ENCODE assay signal across 13 cellular contexts in the genomic region with DNA sequence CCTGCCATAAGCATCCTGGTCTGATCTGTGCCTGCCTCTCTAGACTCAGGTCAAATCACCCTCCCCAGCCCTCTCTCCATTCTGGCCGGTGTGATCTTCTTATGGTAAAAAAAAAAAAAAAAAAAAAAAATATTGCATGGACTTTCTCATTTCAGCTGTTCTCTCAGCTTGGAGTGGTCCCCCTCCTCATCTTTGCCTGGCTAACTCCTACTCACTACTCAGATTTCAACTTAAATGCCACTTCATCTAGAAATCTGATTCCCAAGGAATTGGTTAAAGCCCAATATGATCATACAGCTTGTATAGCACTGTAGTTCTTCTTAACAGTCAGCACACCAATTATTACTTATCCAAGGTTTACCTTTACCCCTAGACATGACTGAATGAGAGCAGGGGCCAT.
DNase-seq lines count a peak whose midpoint lies in the region; ATAC-seq and TF ChIP-seq lines count a peak whose summit lies in the region.
"Had no signal": no experiment of that assay in that cellular context is flagged by ENCODE, and none has a peak within 500 bp of the region (broad histone marks: within the 10 kb centered on the region; RNA-seq: fewer than 3 reads in every experiment).

No MANE protein-coding gene starts in this region.

- H3K9me3 ChIP-seq in RWPE2 (ENCODE audit: severe bottlenecking), result no peaks in the 10 kb centered on the region
- no peaks in the 10 kb centered on the region for H3K9me3 ChIP-seq in esophagus squamous epithelium
- H3K9me3 ChIP-seq in spleen, result no peaks in the 10 kb centered on the region

- peak overlapping the region; percentile 85 for H3K27ac Mint-ChIP-seq in HFFc6
- H3K27ac Mint-ChIP-seq: CD4-positive, CD25-positive, alpha-beta regulatory T cell; stimulated activated effector memory CD8-positive, alpha-beta T cell treated with anti-CD3 and anti-CD28 coated beads, Interleukin-12 subunit alpha, Interleukin-12 subunit beta, amount 100 ng/mL, for 72 hours; T-cell had no signal

- TF ChIP-seq CTCF in HFFc6 (IDR thresholded peaks at IDR 0.05), result no peak
- TF ChIP-seq CTCF in RWPE2 (IDR thresholded peaks at IDR 0.05; ENCODE audit: poor library complexity, severe bottlenecking), result no peak
- TF ChIP-seq CTCF in esophagus squamous epithelium (IDR thresholded peaks at IDR 0.05), result no peak
- no peak for TF ChIP-seq CTCF in spleen (IDR thresholded peaks at IDR 0.05 in 8 of 11, conservative IDR thresholded peaks at IDR 0.05 in 3 of 11)
- TF ChIP-seq CTCF in GM20000 (IDR thresholded peaks at IDR 0.05; ENCODE audit: extremely low read depth, missing control alignments), result no peak

- H3K36me3 ChIP-seq in RWPE2 (ENCODE audit: low read depth), result no peaks in the 10 kb centered on the region
- no peaks in the 10 kb centered on the region for H3K36me3 ChIP-seq in esophagus squamous epithelium
- no peaks in the 10 kb centered on the region for H3K36me3 ChIP-seq in spleen

- intact Hi-C loops in esophagus squamous epithelium (cut with DNase I), result no loop called here
- intact Hi-C loops in spleen (cut with DNase I; ENCODE audit: low total_unique reads), result no loop called here

- TF ChIP-seq POLR2A in esophagus squamous epithelium (IDR thresholded peaks at IDR 0.05), result no peak
- TF ChIP-seq POLR2A in spleen (IDR thresholded peaks at IDR 0.05), result no peak

- no peaks in the 10 kb centered on the region for H3K36me3 Mint-ChIP-seq in HFFc6 (ENCODE audit: low read depth)
- H3K36me3 Mint-ChIP-seq: CD4-positive, CD25-positive, alpha-beta regulatory T cell; stimulated activated effector memory CD8-positive, alpha-beta T cell treated with anti-CD3 and anti-CD28 coated beads, Interleukin-12 subunit alpha, Interleukin-12 subunit beta, amount 100 ng/mL, for 72 hours; T-cell had no signal

- H3K9me3 Mint-ChIP-seq in HFFc6, result no peaks in the 10 kb centered on the region
- H3K9me3 Mint-ChIP-seq: CD4-positive, CD25-positive, alpha-beta regulatory T cell; stimulated activated effector memory CD8-positive, alpha-beta T cell treated with anti-CD3 and anti-CD28 coated beads, Interleukin-12 subunit alpha, Interleukin-12 subunit beta, amount 100 ng/mL, for 72 hours; T-cell had no signal

- no peak overlapping the region for H3K4me3 ChIP-seq in RWPE2 (ENCODE audit: severe bottlenecking)
- no peak overlapping the region for H3K4me3 ChIP-seq in esophagus squamous epithelium
- no peak overlapping the region for H3K4me3 ChIP-seq in spleen
- H3K4me3 ChIP-seq: dorsolateral prefrontal cortex had no signal

- ATAC-seq in RWPE2 (ENCODE audit: low read depth), result no peak
- ATAC-seq: T-cell had no signal

- H3K27me3 ChIP-seq in RWPE2 (ENCODE audit: insufficient read depth, poor library complexity, severe bottlenecking) (no peaks in the 10 kb centered on the region), esophagus squamous epithelium (no peaks in the 10 kb centered on the region), spleen (replicated peaks in 1 of 7) (no peaks in the 10 kb centered on the region)
- H3K27me3 ChIP-seq: dorsolateral prefrontal cortex had no signal

- no peaks in the 10 kb centered on the region for H3K27me3 Mint-ChIP-seq in HFFc6 (ENCODE audit: insufficient read depth)

- peaks cover 41% of the 10 kb centered on the region for H3K4me1 ChIP-seq in RWPE2 (ENCODE audit: insufficient read depth, poor library complexity, severe bottlenecking)
- peaks cover 5 to 77% (median 22%) of the 10 kb centered on the region in 3 donors for H3K4me1 ChIP-seq in esophagus squamous epithelium
- peaks cover 0 to 61% (median 6%) of the 10 kb centered on the region in 6 donors for H3K4me1 ChIP-seq in spleen

- WGBS in esophagus squamous epithelium, 2 donors, result 72 to 100% methylated on average over 1 of the region's 1 CpG
- 51 to 77% (median 68%) methylated on average over 1 of the region's 1 CpG for WGBS in spleen, 5 donors

- H3K27ac ChIP-seq in RWPE2 (ENCODE audit: poor library complexity, severe bottlenecking) (peak overlapping the region; percentile 100), esophagus squamous epithelium (peak overlapping the region in 3 of 4 donors; percentile 39 to 68 (median 40)), spleen (peak overlapping the region in 5 of 8 donors; percentile 6 to 73 (median 70))

- peak overlapping the region; percentile 16; the same call in 1 of the 2 replicates for H3K4me3 Mint-ChIP-seq in HFFc6
- H3K4me3 Mint-ChIP-seq: CD4-positive, CD25-positive, alpha-beta regulatory T cell; stimulated activated effector memory CD8-positive, alpha-beta T cell treated with anti-CD3 and anti-CD28 coated beads, Interleukin-12 subunit alpha, Interleukin-12 subunit beta, amount 100 ng/mL, for 72 hours; T-cell had no signal

- DNase-seq in HFFc6 (no peak), RWPE2 (ENCODE audit: low spot score) (no peak), esophagus squamous epithelium (lab: John Stamatoyannopoulos, UW) (no peak), spleen (no peak), glomerular visceral epithelial cell (ENCODE audit: extremely low spot score) (no peak), HK-2 (ENCODE audit: unreplicated experiment) (no peak), GM20000 (ENCODE audit: low spot score) (no peak)
- DNase-seq: activated T-cell treated with anti-CD3 and anti-CD28 coated beads, Interleukin-2, amount 50 U/mL, for 1 hour; CD4-positive, CD25-positive, alpha-beta regulatory T cell; dorsolateral prefrontal cortex; stimulated activated CD4-positive, alpha-beta T cell treated with anti-CD3 and anti-CD28 coated beads, Interleukin-4, amount 100 ng/mL, for 1 hour; T-cell had no signal

- peaks cover 97% of the 10 kb centered on the region for H3K4me1 Mint-ChIP-seq in HFFc6 (ENCODE audit: low read depth)

Comparison
In these comparisons a context has a peak if more than half of its experiments do, and no peak if none do; other contexts are left out.
1. H3K27ac ChIP-seq: peak in every context shown above with its lines; median percentile 100 in RWPE2; 70 in spleen; 40 in esophagus squamous epithelium.